In genomic region chr10:78688221-78688944, GRCh38 we compare ENCODE assay signal across 16 cellular contexts.
DNase-seq lines count a peak whose midpoint lies in the region; ATAC-seq and TF ChIP-seq lines count a peak whose summit lies in the region.
"Had no signal": no experiment of that assay in that cellular context is flagged by ENCODE, and none has a peak within 500 bp of the region (broad histone marks: within the 10 kb centered on the region; RNA-seq: fewer than 3 reads in every experiment).

No MANE protein-coding gene starts in this region.

- H3K4me1 ChIP-seq in tibial nerve: peaks cover 0 to 26% (median 16%) of the 10 kb centered on the region in 4 donors

- TF ChIP-seq POLR2A in tibial nerve (IDR thresholded peaks at IDR 0.05): no peak

- H3K27me3 ChIP-seq in tibial nerve: no peaks in the 10 kb centered on the region
- H3K27me3 ChIP-seq: heart right ventricle had no signal

- no peaks in the 10 kb centered on the region for H3K36me3 ChIP-seq in tibial nerve
- H3K36me3 ChIP-seq: heart right ventricle had no signal

- no peaks in the 10 kb centered on the region for H3K9me3 Mint-ChIP-seq in stimulated activated effector memory CD8-positive, alpha-beta T cell treated with anti-CD3 and anti-CD28 coated beads, Interleukin-12 subunit alpha, Interleukin-12 subunit beta, amount 100 ng/mL, for 72 hours
- H3K9me3 Mint-ChIP-seq: activated naive CD4-positive, alpha-beta T cell treated with anti-CD3 and anti-CD28 coated beads for 36 hours; T-cell had no signal

- no peaks in the 10 kb centered on the region for H3K36me3 Mint-ChIP-seq in stimulated activated effector memory CD8-positive, alpha-beta T cell treated with anti-CD3 and anti-CD28 coated beads, Interleukin-12 subunit alpha, Interleukin-12 subunit beta, amount 100 ng/mL, for 72 hours
- H3K36me3 Mint-ChIP-seq: T-cell had no signal

- no peak overlapping the region for H3K4me3 ChIP-seq in tibial nerve
- H3K4me3 ChIP-seq: heart right ventricle had no signal

- TF ChIP-seq EP300 in tibial nerve (IDR thresholded peaks at IDR 0.05): no peak

- H3K27ac Mint-ChIP-seq in stimulated activated effector memory CD8-positive, alpha-beta T cell treated with anti-CD3 and anti-CD28 coated beads, Interleukin-12 subunit alpha, Interleukin-12 subunit beta, amount 100 ng/mL, for 72 hours: no peak overlapping the region
- H3K27ac Mint-ChIP-seq: activated naive CD4-positive, alpha-beta T cell treated with anti-CD3 and anti-CD28 coated beads for 36 hours; H9; T-cell had no signal

- no peak for TF ChIP-seq CTCF in tibial nerve (IDR thresholded peaks at IDR 0.05)

- WGBS in tibial nerve, 2 donors: 84 to 93% methylated on average over 5 to 6 of the region's 6 CpGs

- DNase-seq in DMS79 (lab: John Stamatoyannopoulos, UW) (peak; percentile 22), glomerular visceral epithelial cell (ENCODE audit: extremely low spot score) (peak; percentile 13), retina (peak; percentile 59), OCI-M2 (lab: John Stamatoyannopoulos, UW; ENCODE audit: unreplicated experiment) (no peak), tibial nerve (ENCODE audit: low spot score in 2 of 2) (no peak), NCI-H82 (lab: John Stamatoyannopoulos, UW) (no peak)
- DNase-seq in stimulated activated effector memory CD8-positive, alpha-beta T cell treated with anti-CD3 and anti-CD28 coated beads, Interleukin-12 subunit alpha, Interleukin-12 subunit beta, amount 100 ng/mL, for 72 hours (ENCODE audit: low spot score in 2 of 2): no peak
- DNase-seq: activated CD8-positive, alpha-beta memory T cell treated with anti-CD3 and anti-CD28 coated beads, Interleukin-2, amount 50 U/mL, for 4 hours; activated naive CD4-positive, alpha-beta T cell treated with anti-CD3 and anti-CD28 coated beads for 36 hours; H9; heart right ventricle; left colon; stimulated activated CD4-positive, alpha-beta T cell treated with anti-CD3 and anti-CD28 coated beads, Interleukin-4, amount 100 ng/mL, for 4 hours; T-cell had no signal

- no peak overlapping the region for H3K4me3 Mint-ChIP-seq in stimulated activated effector memory CD8-positive, alpha-beta T cell treated with anti-CD3 and anti-CD28 coated beads, Interleukin-12 subunit alpha, Interleukin-12 subunit beta, amount 100 ng/mL, for 72 hours
- H3K4me3 Mint-ChIP-seq: activated naive CD4-positive, alpha-beta T cell treated with anti-CD3 and anti-CD28 coated beads for 36 hours; H9; T-cell had no signal

- ATAC-seq in stimulated activated effector memory CD8-positive, alpha-beta T cell treated with anti-CD3 and anti-CD28 coated beads, Interleukin-12 subunit alpha, Interleukin-12 subunit beta, amount 100 ng/mL, for 72 hours: no peak
- ATAC-seq: left colon, T-cell had no signal

- H3K4me1 Mint-ChIP-seq in stimulated activated effector memory CD8-positive, alpha-beta T cell treated with anti-CD3 and anti-CD28 coated beads, Interleukin-12 subunit alpha, Interleukin-12 subunit beta, amount 100 ng/mL, for 72 hours: no peaks in the 10 kb centered on the region
- H3K4me1 Mint-ChIP-seq: T-cell had no signal

- H3K27ac ChIP-seq in angular gyrus (ENCODE audit: low read depth, low read length) (peak overlapping the region; percentile 92), tibial nerve (peak overlapping the region in 2 of 4 donors; percentile 66 to 73)
- H3K27ac ChIP-seq: heart right ventricle, KMS-11 had no signal

- no peaks in the 10 kb centered on the region for H3K9me3 ChIP-seq in tibial nerve
- H3K9me3 ChIP-seq: heart right ventricle had no signal

Comparison
In these comparisons a context has a peak if more than half of its experiments do, and no peak if none do; other contexts are left out.
1. DNase-seq: peak in DMS79 (single experiment), glomerular visceral epithelial cell (single experiment) and retina (single experiment); none in OCI-M2 (single experiment), tibial nerve (0 of 2), stimulated activated effector memory CD8-positive, alpha-beta T cell treated with anti-CD3 and anti-CD28 coated beads, Interleukin-12 subunit alpha, Interleukin-12 subunit beta, amount 100 ng/mL, for 72 hours (0 of 2) and NCI-H82 (single experiment).